8 cellular contexts compared by ENCODE assay signal in genomic region chr14:32076278-32077080, GRCh38. TPM values are rescaled to one million over a fixed set of nuclear protein-coding genes. Genes with fewer than 3 reads are reported as not detected.
DNase-seq lines count a peak whose midpoint lies in the region; ATAC-seq, FAIRE-seq and TF ChIP-seq lines count a peak whose summit lies in the region.

No MANE protein-coding gene starts in this region.

- H3K4me1 ChIP-seq in astrocyte (ENCODE audit: insufficient read depth, low read length), result peaks cover 12% of the 10 kb centered on the region
- peaks cover 51% of the 10 kb centered on the region for H3K4me1 ChIP-seq in vagina

- peaks cover 37 to 42% (median 39%) of the 10 kb centered on the region in 3 donors for H3K4me1 Mint-ChIP-seq in T-cell
- H3K4me1 Mint-ChIP-seq in astrocyte (ENCODE audit: low read depth, unreplicated experiment), result peaks cover 14% of the 10 kb centered on the region

- H3K27ac ChIP-seq in astrocyte (ENCODE audit: low read depth, low read length) (peak overlapping the region; percentile 90), vagina (peak overlapping the region; percentile 100)

- peak overlapping the region; percentile 86 for H2AFZ ChIP-seq in astrocyte (ENCODE audit: low read depth, low read length)

- H3K79me2 ChIP-seq in astrocyte (ENCODE audit: insufficient read depth, low read length), result peaks cover 42% of the 10 kb centered on the region

- peak; percentile 96 for DNase-seq in NCI-H1105 treated with DMSO at 0.1 percent for 48 hours (lab: John Stamatoyannopoulos, UW)
- DNase-seq in T-cell, result peak; percentile 25 to 78 (median 62)
- peak; percentile 94 for DNase-seq in astrocyte (ENCODE audit: low read depth)
- DNase-seq in hepatic stellate cell (ENCODE audit: low spot score), result peak; percentile 88
- peak; percentile 98 for DNase-seq in putamen (ENCODE audit: low spot score)
- peak in 1 of 2 donors; percentile 95 for DNase-seq in vagina (ENCODE audit: extremely low spot score in 2 of 2)

- TF ChIP-seq CTCF in astrocyte (IDR thresholded peaks at IDR 0.05; ENCODE audit: insufficient read depth, low read depth, low read length), result no peak
- TF ChIP-seq CTCF in vagina (IDR thresholded peaks at IDR 0.05), result no peak

- H3K27me3 ChIP-seq in astrocyte (ENCODE audit: insufficient read depth, low read length), result no peaks in the 10 kb centered on the region
- no peaks in the 10 kb centered on the region for H3K27me3 ChIP-seq in vagina

- CTCF ChIA-PET in T-cell (lab: Charles Lee), result interaction anchor here (0.5 to 2.1 kb wide), 10 partner anchors 29 to 1545 kb away, joined by 3 to 8 read pairs (median 4); partner anchors contain the start of gene RNU6-8 (in 1 of the 2)

- H3K27ac Mint-ChIP-seq in T-cell, result peak overlapping the region; percentile 89 to 90
- peak overlapping the region; percentile 98 for H3K27ac Mint-ChIP-seq in astrocyte (ENCODE audit: unreplicated experiment)

- H3K9me3 ChIP-seq in astrocyte (ENCODE audit: insufficient read depth, low read depth, low read length), result no peaks in the 10 kb centered on the region
- H3K9me3 ChIP-seq in vagina, result no peaks in the 10 kb centered on the region

- H3K4me3 ChIP-seq in GM08714 (ENCODE audit: low read length) (peak overlapping the region; percentile 86), astrocyte (ENCODE audit: insufficient read depth, low read depth, low read length) (peak overlapping the region; percentile 82), vagina (peak overlapping the region; percentile 94 to 95)

- peak in 1 of 2 donors; percentile 74 for TF ChIP-seq POLR2A in vagina (IDR thresholded peaks at IDR 0.05)

- H3K4me2 ChIP-seq in astrocyte (ENCODE audit: low read length), result peak overlapping the region; percentile 87

- H4K20me1 ChIP-seq in astrocyte (ENCODE audit: insufficient read depth, low read length), result peaks cover 33% of the 10 kb centered on the region

- H3K4me3 Mint-ChIP-seq in T-cell (peak overlapping the region; percentile 90 to 99 (median 94)), astrocyte (ENCODE audit: unreplicated experiment) (peak overlapping the region; percentile 93)

- H3K36me3 ChIP-seq in astrocyte (ENCODE audit: insufficient read depth, low read length) (no peaks in the 10 kb centered on the region), vagina (no peaks in the 10 kb centered on the region)

- POLR2A ChIA-PET in T-cell (lab: Charles Lee), result no interaction called here

- H3K36me3 Mint-ChIP-seq in T-cell (no peaks in the 10 kb centered on the region), astrocyte (ENCODE audit: low read depth, unreplicated experiment) (no peaks in the 10 kb centered on the region)

- peak overlapping the region; percentile 88 for H3K9ac ChIP-seq in astrocyte (ENCODE audit: low read length)

- H3K27me3 Mint-ChIP-seq in T-cell (no peaks in the 10 kb centered on the region), astrocyte (ENCODE audit: low read depth, unreplicated experiment) (no peaks in the 10 kb centered on the region)

- intact Hi-C loops in vagina (cut with DNase I), result loop anchor here (2.0 to 10.0 kb wide), 3 partner anchors 80 to 126 kb away; partner anchors contain the start of genes RNU6-7 and RNU6-8

- FAIRE-seq in astrocyte (lab: Jason Lieb, UNC), result no peak

- H3K9me3 Mint-ChIP-seq in T-cell (no peaks in the 10 kb centered on the region), astrocyte (ENCODE audit: unreplicated experiment) (no peaks in the 10 kb centered on the region)

- ATAC-seq in HG02610 (IDR thresholded peaks at IDR 0.05; ENCODE audit: unreplicated experiment), result peak; percentile 60
- ATAC-seq in T-cell (replicated peaks in 1 of 4), result peak; percentile 66 to 72 (median 70)

RNA-seq across cellular contexts. Expression of gene ARHGAP5, which starts 0.6 kb away (rescaled TPM):
- total RNA-seq in T-cell, result 10 to 100 TPM; 43.1 to 69.3 (median 60.9) TPM
- total RNA-seq in astrocyte, result 127 and 140 TPM in 2 replicates
- 90.6 TPM for total RNA-seq in vagina
